ENCODE assay signal across 10 cellular contexts in genomic region chr19:39428309-39429112, GRCh38. TPM values are rescaled to one million over a fixed set of nuclear protein-coding genes. Genes with fewer than 3 reads are reported as not detected.
DNase-seq lines count a peak whose midpoint lies in the region; ATAC-seq, FAIRE-seq and TF ChIP-seq lines count a peak whose summit lies in the region.
"Had no signal": no experiment of that assay in that cellular context is flagged by ENCODE, and none has a peak within 500 bp of the region (broad histone marks: within the 10 kb centered on the region; RNA-seq: fewer than 3 reads in every experiment).

No MANE protein-coding gene starts in this region.

- H3K27me3 Mint-ChIP-seq in CD14-positive monocyte (ENCODE audit: low read depth in 3 of 3), result peaks cover 2 to 6% (median 4%) of the 10 kb centered on the region in 3 donors
- H3K27me3 Mint-ChIP-seq in activated T-helper 1 cell treated with anti-CD3 and anti-CD28 coated beads, Interleukin-12 subunit alpha, Interleukin-12 subunit beta, Interleukin-2, Interleukin-4 antibody, amounts not matched to agents 30 ng/mL and 10 ng/mL and 1 ng/mL, durations not matched to agents 14 hours and 24 hours and 36 hours (ENCODE audit: insufficient read depth), result no peaks in the 10 kb centered on the region

- H3K27ac Mint-ChIP-seq in CD14-positive monocyte, result peak overlapping the region in 4 of 7 donors; percentile 40 to 98 (median 60)
- H3K27ac Mint-ChIP-seq in activated T-helper 1 cell treated with anti-CD3 and anti-CD28 coated beads, Interleukin-12 subunit alpha, Interleukin-12 subunit beta, Interleukin-2, Interleukin-4 antibody, amounts not matched to agents 30 ng/mL and 10 ng/mL and 1 ng/mL, durations not matched to agents 14 hours and 24 hours and 36 hours, result no peak overlapping the region

- H3K36me3 ChIP-seq in SJCRH30 (peaks cover 29% of the 10 kb centered on the region), pancreas (peaks cover 4 to 17% (median 8%) of the 10 kb centered on the region in 3 donors)

- H3K9me3 ChIP-seq in SJCRH30 (replicated peaks) (no peaks in the 10 kb centered on the region), pancreas (no peaks in the 10 kb centered on the region)

- ATAC-seq in pancreas (peak; percentile 40 to 79 (median 56)), GM21367 (IDR thresholded peaks at IDR 0.05; ENCODE audit: unreplicated experiment) (no peak)

- peaks cover 0 to 2% (median 0%) of the 10 kb centered on the region in 7 donors for H3K9me3 Mint-ChIP-seq in CD14-positive monocyte
- H3K9me3 Mint-ChIP-seq in activated T-helper 1 cell treated with anti-CD3 and anti-CD28 coated beads, Interleukin-12 subunit alpha, Interleukin-12 subunit beta, Interleukin-2, Interleukin-4 antibody, amounts not matched to agents 30 ng/mL and 10 ng/mL and 1 ng/mL, durations not matched to agents 14 hours and 24 hours and 36 hours, result no peaks in the 10 kb centered on the region

- H3K27ac ChIP-seq in SJCRH30 (no peak overlapping the region; the same call in 1 of the 2 replicates), pancreas (peak overlapping the region; percentile 8 to 60 (median 50))

- H3K4me1 ChIP-seq in SJCRH30 (peaks cover 7% of the 10 kb centered on the region; the same call in 1 of the 2 replicates), pancreas (peaks cover 0 to 4% (median 0%) of the 10 kb centered on the region in 3 donors)

- 29 to 30% methylated on average over 22 of the region's 22 CpGs for WGBS in pancreas, 2 donors

- intact Hi-C loops in CD14-positive monocyte (cut with micrococcal nuclease) (no loop called here), pancreas (cut with DNase I) (no loop called here)
- intact Hi-C loops in activated T-helper 1 cell treated with anti-CD3 and anti-CD28 coated beads, Interleukin-12 subunit alpha, Interleukin-12 subunit beta, Interleukin-2, Interleukin-4 antibody, amounts not matched to agents 30 ng/mL and 10 ng/mL and 1 ng/mL, durations not matched to agents 14 hours and 24 hours and 36 hours (cut with micrococcal nuclease), result no loop called here

- peaks cover 17% of the 10 kb centered on the region for H3K4me1 Mint-ChIP-seq in CD14-positive monocyte
- H3K4me1 Mint-ChIP-seq in activated T-helper 1 cell treated with anti-CD3 and anti-CD28 coated beads, Interleukin-12 subunit alpha, Interleukin-12 subunit beta, Interleukin-2, Interleukin-4 antibody, amounts not matched to agents 30 ng/mL and 10 ng/mL and 1 ng/mL, durations not matched to agents 14 hours and 24 hours and 36 hours (ENCODE audit: low read depth), result peaks cover 19% of the 10 kb centered on the region

- no peak for FAIRE-seq in pancreas (lab: Jason Lieb, UNC)
- FAIRE-seq: colon had no signal

- DNase-seq in CD14-positive monocyte (ENCODE audit: low spot score) (no peak), SJCRH30 (peak; percentile 74 to 79), glomerular visceral epithelial cell (ENCODE audit: extremely low spot score) (peak; percentile 88), pancreas (peak in 4 of 6 donors; percentile 43 to 66 (median 52)), DMS79 treated with DMSO at 0.1 percent for 48 hours (lab: John Stamatoyannopoulos, UW) (no peak), superior temporal gyrus (ENCODE audit: extremely low spot score) (no peak)
- no peak for DNase-seq in activated T-helper 1 cell treated with anti-CD3 and anti-CD28 coated beads, Interleukin-12 subunit alpha, Interleukin-12 subunit beta, Interleukin-2, Interleukin-4 antibody, amounts not matched to agents 30 ng/mL and 10 ng/mL and 1 ng/mL, durations not matched to agents 14 hours and 24 hours and 36 hours (ENCODE audit: low spot score)
- DNase-seq: NCI-H446 treated with DMSO at 0.1 percent for 48 hours had no signal

- H3K36me3 Mint-ChIP-seq in CD14-positive monocyte, result peaks cover 22 to 27% of the 10 kb centered on the region in 2 donors
- H3K36me3 Mint-ChIP-seq in activated T-helper 1 cell treated with anti-CD3 and anti-CD28 coated beads, Interleukin-12 subunit alpha, Interleukin-12 subunit beta, Interleukin-2, Interleukin-4 antibody, amounts not matched to agents 30 ng/mL and 10 ng/mL and 1 ng/mL, durations not matched to agents 14 hours and 24 hours and 36 hours (ENCODE audit: low read depth), result peaks cover 27% of the 10 kb centered on the region

- H3K27me3 ChIP-seq in SJCRH30, result no peaks in the 10 kb centered on the region
- H3K27me3 ChIP-seq in pancreas, result no peaks in the 10 kb centered on the region

- TF ChIP-seq CTCF in CD14-positive monocyte (IDR thresholded peaks at IDR 0.05), result no peak
- no peak for TF ChIP-seq CTCF in pancreas (IDR thresholded peaks at IDR 0.05)

- H3K4me3 ChIP-seq in SJCRH30, result peak overlapping the region; percentile 7; the same call in 1 of the 2 replicates
- no peak overlapping the region for H3K4me3 ChIP-seq in pancreas

- no peak overlapping the region for H3K4me3 Mint-ChIP-seq in CD14-positive monocyte
- no peak overlapping the region for H3K4me3 Mint-ChIP-seq in activated T-helper 1 cell treated with anti-CD3 and anti-CD28 coated beads, Interleukin-12 subunit alpha, Interleukin-12 subunit beta, Interleukin-2, Interleukin-4 antibody, amounts not matched to agents 30 ng/mL and 10 ng/mL and 1 ng/mL, durations not matched to agents 14 hours and 24 hours and 36 hours

RNA-seq across cellular contexts. Expression of gene RPS16, which starts 7.2 kb away (rescaled TPM):
- 1,000 to 10,000 TPM in 1 of 2 donors, 100 to 1,000 TPM in 1; 689 to 1,038 TPM for polyA plus RNA-seq in CD14-positive monocyte
- 1,718 and 1,766 TPM in 2 replicates for total RNA-seq in SJCRH30 (2014; rRNA removed; shearing (Covaris generic))
- total RNA-seq in pancreas, result 1,000 to 10,000 TPM in 5 of 6 donors, 100 to 1,000 TPM in 1; 920 to 1,759 (median 1,167) TPM
- 1,000 to 10,000 TPM; 1,276 to 1,384 TPM for polyA plus RNA-seq in pancreas
- total RNA-seq in activated T-helper 1 cell treated with anti-CD3 and anti-CD28 coated beads, Interleukin-12 subunit alpha, Interleukin-12 subunit beta, Interleukin-2, Interleukin-4 antibody, amounts not matched to agents 30 ng/mL and 10 ng/mL and 1 ng/mL, durations not matched to agents 14 hours and 24 hours and 36 hours, result 2,440 and 2,532 TPM in 2 replicates

RNA-seq across cellular contexts. Expression of gene PLEKHG2, which starts 16.0 kb away (rescaled TPM):
- 1 to 10 TPM in 1 of 2 donors, under 1 TPM in 1; 0.73 to 1.2 TPM for polyA plus RNA-seq in CD14-positive monocyte
- total RNA-seq in SJCRH30 (2014; rRNA removed; shearing (Covaris generic)), result 27.9 and 31.0 TPM in 2 replicates
- total RNA-seq in pancreas, result 10 to 100 TPM in 1 of 6 donors, 1 to 10 TPM in 5; 3.1 to 15.0 (median 7.8) TPM
- 10 to 100 TPM in 1 of 2 donors, 1 to 10 TPM in 1; 6.8 to 12.8 TPM for polyA plus RNA-seq in pancreas
- 43.9 and 47.3 TPM in 2 replicates for total RNA-seq in activated T-helper 1 cell treated with anti-CD3 and anti-CD28 coated beads, Interleukin-12 subunit alpha, Interleukin-12 subunit beta, Interleukin-2, Interleukin-4 antibody, amounts not matched to agents 30 ng/mL and 10 ng/mL and 1 ng/mL, durations not matched to agents 14 hours and 24 hours and 36 hours

RNA-seq across cellular contexts. Expression of gene SUPT5H, which starts 16.9 kb away (rescaled TPM):
- polyA plus RNA-seq in CD14-positive monocyte (10 to 100 TPM; 43.6 to 50.7 TPM), pancreas (100 to 1,000 TPM; 172 to 229 TPM)
- total RNA-seq in SJCRH30 (2014; rRNA removed; shearing (Covaris generic)), result 89.8 and 106 TPM in 2 replicates
- total RNA-seq in pancreas, result 10 to 100 TPM; 49.3 to 69.6 (median 54.0) TPM
- 200 and 203 TPM in 2 replicates for total RNA-seq in activated T-helper 1 cell treated with anti-CD3 and anti-CD28 coated beads, Interleukin-12 subunit alpha, Interleukin-12 subunit beta, Interleukin-2, Interleukin-4 antibody, amounts not matched to agents 30 ng/mL and 10 ng/mL and 1 ng/mL, durations not matched to agents 14 hours and 24 hours and 36 hours

RNA-seq across cellular contexts. Expression of gene ZFP36, which starts 21.9 kb away (rescaled TPM):
- 100 to 1,000 TPM; 473 to 632 TPM for polyA plus RNA-seq in CD14-positive monocyte
- 2.4 and 2.7 TPM in 2 replicates for total RNA-seq in SJCRH30 (2014; rRNA removed; shearing (Covaris generic))
- total RNA-seq in pancreas, result 10 to 100 TPM; 20.2 to 45.6 (median 31.9) TPM
- polyA plus RNA-seq in pancreas, result 100 to 1,000 TPM; 104 to 151 TPM
- 31.2 and 32.0 TPM in 2 replicates for total RNA-seq in activated T-helper 1 cell treated with anti-CD3 and anti-CD28 coated beads, Interleukin-12 subunit alpha, Interleukin-12 subunit beta, Interleukin-2, Interleukin-4 antibody, amounts not matched to agents 30 ng/mL and 10 ng/mL and 1 ng/mL, durations not matched to agents 14 hours and 24 hours and 36 hours

RNA-seq across cellular contexts. Expression of gene MED29, which starts 37.3 kb away (rescaled TPM):
- polyA plus RNA-seq in CD14-positive monocyte (10 to 100 TPM; 37.0 to 38.2 TPM), pancreas (10 to 100 TPM; 13.2 to 21.0 TPM)
- total RNA-seq in SJCRH30 (2014; rRNA removed; shearing (Covaris generic)), result 28.2 and 31.9 TPM in 2 replicates
- 10 to 100 TPM; 15.2 to 23.9 (median 17.5) TPM for total RNA-seq in pancreas
- 37.5 and 45.8 TPM in 2 replicates for total RNA-seq in activated T-helper 1 cell treated with anti-CD3 and anti-CD28 coated beads, Interleukin-12 subunit alpha, Interleukin-12 subunit beta, Interleukin-2, Interleukin-4 antibody, amounts not matched to agents 30 ng/mL and 10 ng/mL and 1 ng/mL, durations not matched to agents 14 hours and 24 hours and 36 hours

Comparison
In these comparisons a context has a peak if more than half of its experiments do, and no peak if none do; other contexts are left out.
1. DNase-seq: peak in SJCRH30 (2 of 2), glomerular visceral epithelial cell (single experiment) and pancreas (4 of 6); none in CD14-positive monocyte (single experiment), DMS79 treated with DMSO at 0.1 percent for 48 hours (single experiment), activated T-helper 1 cell treated with anti-CD3 and anti-CD28 coated beads, Interleukin-12 subunit alpha, Interleukin-12 subunit beta, Interleukin-2, Interleukin-4 antibody, amounts not matched to agents 30 ng/mL and 10 ng/mL and 1 ng/mL, durations not matched to agents 14 hours and 24 hours and 36 hours (single experiment) and superior temporal gyrus (single experiment).